Comparison of ENCODE assay signal across 24 cellular contexts in genomic region chr4:76153356-76153755, GRCh38.
"Had no signal": no experiment of that assay in that cellular context is flagged by ENCODE, and none has a peak within 500 bp of the region (broad histone marks: within the 10 kb centered on the region; RNA-seq: fewer than 3 reads in every experiment).

No MANE protein-coding gene starts in this region.

- H3K27ac ChIP-seq: foreskin keratinocyte, heart right ventricle, left ventricle myocardium inferior, lower lobe of right lung, pancreas, prostate gland, right lobe of liver, thyroid gland, upper lobe of left lung, uterus had no signal

- H3K4me1 ChIP-seq: uterus had no signal

- H3K27me3 Mint-ChIP-seq: dendritic cell treated with granulocyte-macrophage colony-stimulating factor and Interleukin-4, amounts not matched to agents 40 ng/mL and 50 ng/mL, for 4 days; naive B cell; stimulated activated naive B cell treated with anti-CD40 and anti-IgM and Interleukin-4, amounts not matched to agents 10 μg/mL and 1 μg/mL and 100 μg/mL, for 72 hours; stimulated activated naive CD8-positive, alpha-beta T cell treated with anti-CD3 and anti-CD28 coated beads, Interleukin-15, amount 100 ng/mL, for 72 hours had no signal

- H3K4me3 ChIP-seq: heart right ventricle, left ventricle myocardium inferior, lower lobe of right lung, pancreas, prostate gland, right lobe of liver, thyroid gland, upper lobe of left lung, uterus had no signal

- DNase-seq: endodermal cell; erythroblast; foreskin keratinocyte; heart right ventricle; hypothalamus; left cardiac atrium; left ventricle myocardium inferior; lower lobe of right lung; mesenchymal stem cell; naive B cell; occipital lobe; pancreas; retina; right lobe of liver; stimulated activated CD4-positive, alpha-beta T cell treated with anti-CD3 and anti-CD28 coated beads, Interleukin-2, amount 100 ng/mL, for 24 hours; stimulated activated CD4-positive, alpha-beta T cell treated with anti-CD3 and anti-CD28 coated beads, Interleukin-4, amount 100 ng/mL, for 4 hours; stimulated activated naive B cell treated with anti-CD40 and anti-IgM and Interleukin-4, amounts not matched to agents 10 μg/mL and 1 μg/mL and 100 μg/mL, for 72 hours; stimulated activated naive CD8-positive, alpha-beta T cell treated with anti-CD3 and anti-CD28 coated beads, Interleukin-15, amount 100 ng/mL, for 72 hours; thyroid gland; upper lobe of left lung; uterus had no signal

- H3K9me3 ChIP-seq: heart right ventricle, left ventricle myocardium inferior, lower lobe of right lung, pancreas, prostate gland, right lobe of liver, thyroid gland, upper lobe of left lung, uterus had no signal

- H3K4me3 Mint-ChIP-seq: dendritic cell treated with granulocyte-macrophage colony-stimulating factor and Interleukin-4, amounts not matched to agents 40 ng/mL and 50 ng/mL, for 4 days; endodermal cell; naive B cell; nephron; stimulated activated naive B cell treated with anti-CD40 and anti-IgM and Interleukin-4, amounts not matched to agents 10 μg/mL and 1 μg/mL and 100 μg/mL, for 72 hours; stimulated activated naive CD8-positive, alpha-beta T cell treated with anti-CD3 and anti-CD28 coated beads, Interleukin-15, amount 100 ng/mL, for 72 hours had no signal

- H3K27ac Mint-ChIP-seq: dendritic cell treated with granulocyte-macrophage colony-stimulating factor and Interleukin-4, amounts not matched to agents 40 ng/mL and 50 ng/mL, for 4 days; endodermal cell; nephron; stimulated activated naive B cell treated with anti-CD40 and anti-IgM and Interleukin-4, amounts not matched to agents 10 μg/mL and 1 μg/mL and 100 μg/mL, for 72 hours; stimulated activated naive CD8-positive, alpha-beta T cell treated with anti-CD3 and anti-CD28 coated beads, Interleukin-15, amount 100 ng/mL, for 72 hours had no signal

- H3K36me3 ChIP-seq: pancreas, prostate gland, right lobe of liver, thyroid gland, uterus had no signal

- H3K27me3 ChIP-seq: foreskin keratinocyte, heart right ventricle, pancreas, right lobe of liver, thyroid gland, upper lobe of left lung, uterus had no signal
